ENCODE assay signal across 10 cellular contexts in genomic region chr5:177509991-177510566, GRCh38. TPM values are rescaled to one million over a fixed set of nuclear protein-coding genes. Genes with fewer than 3 reads are reported as not detected.
DNase-seq lines count a peak whose midpoint lies in the region; ATAC-seq and TF ChIP-seq lines count a peak whose summit lies in the region.
"Had no signal": no experiment of that assay in that cellular context is flagged by ENCODE, and none has a peak within 500 bp of the region (broad histone marks: within the 10 kb centered on the region; RNA-seq: fewer than 3 reads in every experiment).

No MANE protein-coding gene starts in this region.

- TF ChIP-seq EP300 in upper lobe of left lung (IDR thresholded peaks at IDR 0.05): no peak

- no peak for TF ChIP-seq POLR2A in upper lobe of left lung (IDR thresholded peaks at IDR 0.05)

- WGBS in upper lobe of left lung, 2 donors: 61 to 75% methylated on average over 10 to 11 of the region's 11 CpGs

- peaks cover 75% of the 10 kb centered on the region for H3K4me1 Mint-ChIP-seq in dendritic cell treated with granulocyte-macrophage colony-stimulating factor and Interleukin-4, amounts not matched to agents 40 ng/mL and 50 ng/mL, for 4 days (ENCODE audit: low read depth)

- H3K27ac Mint-ChIP-seq in dendritic cell treated with granulocyte-macrophage colony-stimulating factor and Interleukin-4, amounts not matched to agents 40 ng/mL and 50 ng/mL, for 4 days: peak overlapping the region; percentile 96

- no peaks in the 10 kb centered on the region for H3K9me3 ChIP-seq in upper lobe of left lung

- no peaks in the 10 kb centered on the region for H3K27me3 Mint-ChIP-seq in dendritic cell treated with granulocyte-macrophage colony-stimulating factor and Interleukin-4, amounts not matched to agents 40 ng/mL and 50 ng/mL, for 4 days

- ATAC-seq in Right ventricle myocardium inferior (no peak), HG03159 (IDR thresholded peaks at IDR 0.05; ENCODE audit: unreplicated experiment) (peak; percentile 36), upper lobe of left lung (ENCODE audit: low FRiP score in 2 of 2) (peak; percentile 5 to 23), HG02623 (IDR thresholded peaks at IDR 0.05; ENCODE audit: unreplicated experiment) (no peak), Right ventricle myocardium superior (ENCODE audit: poor library complexity) (no peak)

- peaks cover 81% of the 10 kb centered on the region for H3K36me3 Mint-ChIP-seq in dendritic cell treated with granulocyte-macrophage colony-stimulating factor and Interleukin-4, amounts not matched to agents 40 ng/mL and 50 ng/mL, for 4 days (ENCODE audit: low read depth)

- no peaks in the 10 kb centered on the region for H3K9me3 Mint-ChIP-seq in dendritic cell treated with granulocyte-macrophage colony-stimulating factor and Interleukin-4, amounts not matched to agents 40 ng/mL and 50 ng/mL, for 4 days

- DNase-seq in Right ventricle myocardium inferior (ENCODE audit: missing footprints) (peak; percentile 69), cardiac septum (ENCODE audit: low spot score) (no peak), upper lobe of left lung (no peak), DMS79 treated with DMSO at 0.1 percent for 48 hours (lab: John Stamatoyannopoulos, UW) (no peak), Right ventricle myocardium superior (no peak)
- DNase-seq: stimulated activated CD4-positive, alpha-beta T cell treated with anti-CD3 and anti-CD28 coated beads, Interleukin-4, amount 100 ng/mL, for 4 hours had no signal

- peak overlapping the region; percentile 88 to 92 (median 92) for H3K27ac ChIP-seq in upper lobe of left lung
- H3K27ac ChIP-seq: SK-N-MC had no signal

- H3K36me3 ChIP-seq in upper lobe of left lung: peaks cover 0 to 48% (median 45%) of the 10 kb centered on the region in 4 donors

- intact Hi-C loops in Right ventricle myocardium inferior (cut with DNase I): no loop called here
- intact Hi-C loops in cardiac septum (cut with DNase I): no loop called here
- intact Hi-C loops in dendritic cell treated with granulocyte-macrophage colony-stimulating factor and Interleukin-4, amounts not matched to agents 40 ng/mL and 50 ng/mL, for 4 days (cut with micrococcal nuclease): loop anchor here (1.0 to 5.0 kb wide), 2 partner anchors 7 to 108 kb away; partner anchors contain the start of gene PFN3
- intact Hi-C loops in Right ventricle myocardium superior (cut with DNase I): no loop called here

- H3K4me1 ChIP-seq in upper lobe of left lung: peaks cover 0 to 20% (median 13%) of the 10 kb centered on the region in 4 donors

- peak overlapping the region in 3 of 4 donors; percentile 37 to 48 (median 47) for H3K4me3 ChIP-seq in upper lobe of left lung
- H3K4me3 ChIP-seq: SK-N-MC had no signal

- peak overlapping the region; percentile 97 for H3K4me3 Mint-ChIP-seq in dendritic cell treated with granulocyte-macrophage colony-stimulating factor and Interleukin-4, amounts not matched to agents 40 ng/mL and 50 ng/mL, for 4 days

- no peaks in the 10 kb centered on the region for H3K27me3 ChIP-seq in upper lobe of left lung

- TF ChIP-seq CTCF in upper lobe of left lung (IDR thresholded peaks at IDR 0.05): no peak

RNA-seq across cellular contexts. Expression of gene DOK3, which starts 0.5 kb away (rescaled TPM):
- total RNA-seq in Right ventricle myocardium inferior: 4.4 TPM
- 4.7 TPM for total RNA-seq in cardiac septum
- 100 to 1,000 TPM in 1 of 6 donors, 10 to 100 TPM in 5; 17.4 to 113 (median 75.9) TPM for total RNA-seq in upper lobe of left lung
- total RNA-seq in Right ventricle myocardium superior: 4.2 TPM

RNA-seq across cellular contexts. Expression of gene DDX41, which starts 6.7 kb away (rescaled TPM):
- total RNA-seq in Right ventricle myocardium inferior (30.1 TPM), cardiac septum (37.9 TPM), upper lobe of left lung (100 to 1,000 TPM in 2 of 6 donors, 10 to 100 TPM in 4; 82.0 to 150 (median 91.9) TPM), Right ventricle myocardium superior (22.6 TPM)

RNA-seq across cellular contexts. Expression of gene PDLIM7, which starts 12.7 kb away (rescaled TPM):
- 43.1 TPM for total RNA-seq in Right ventricle myocardium inferior
- total RNA-seq in cardiac septum: 133 TPM
- 100 to 1,000 TPM in 1 of 6 donors, 10 to 100 TPM in 5; 32.0 to 142 (median 75.8) TPM for total RNA-seq in upper lobe of left lung
- total RNA-seq in Right ventricle myocardium superior: 37.0 TPM

RNA-seq across cellular contexts. Expression of gene DBN1, which starts 36.6 kb away (rescaled TPM):
- 32.2 TPM for total RNA-seq in Right ventricle myocardium inferior
- 27.5 TPM for total RNA-seq in cardiac septum
- 10 to 100 TPM; 17.0 to 55.6 (median 30.1) TPM for total RNA-seq in upper lobe of left lung
- total RNA-seq in Right ventricle myocardium superior: 24.2 TPM

RNA-seq across cellular contexts. Expression of gene FAM193B, which starts 44.3 kb away (rescaled TPM):
- total RNA-seq in Right ventricle myocardium inferior (29.5 TPM), cardiac septum (25.4 TPM), upper lobe of left lung (100 to 1,000 TPM in 2 of 6 donors, 10 to 100 TPM in 4; 45.1 to 421 (median 91.4) TPM), Right ventricle myocardium superior (23.2 TPM)

Comparison
In these comparisons a context has a peak if more than half of its experiments do, and no peak if none do; other contexts are left out.
1. ATAC-seq: peak in HG03159 (single experiment) and upper lobe of left lung (2 of 2); none in Right ventricle myocardium inferior (single experiment), HG02623 (single experiment) and Right ventricle myocardium superior (single experiment).